In the genomic region with DNA sequence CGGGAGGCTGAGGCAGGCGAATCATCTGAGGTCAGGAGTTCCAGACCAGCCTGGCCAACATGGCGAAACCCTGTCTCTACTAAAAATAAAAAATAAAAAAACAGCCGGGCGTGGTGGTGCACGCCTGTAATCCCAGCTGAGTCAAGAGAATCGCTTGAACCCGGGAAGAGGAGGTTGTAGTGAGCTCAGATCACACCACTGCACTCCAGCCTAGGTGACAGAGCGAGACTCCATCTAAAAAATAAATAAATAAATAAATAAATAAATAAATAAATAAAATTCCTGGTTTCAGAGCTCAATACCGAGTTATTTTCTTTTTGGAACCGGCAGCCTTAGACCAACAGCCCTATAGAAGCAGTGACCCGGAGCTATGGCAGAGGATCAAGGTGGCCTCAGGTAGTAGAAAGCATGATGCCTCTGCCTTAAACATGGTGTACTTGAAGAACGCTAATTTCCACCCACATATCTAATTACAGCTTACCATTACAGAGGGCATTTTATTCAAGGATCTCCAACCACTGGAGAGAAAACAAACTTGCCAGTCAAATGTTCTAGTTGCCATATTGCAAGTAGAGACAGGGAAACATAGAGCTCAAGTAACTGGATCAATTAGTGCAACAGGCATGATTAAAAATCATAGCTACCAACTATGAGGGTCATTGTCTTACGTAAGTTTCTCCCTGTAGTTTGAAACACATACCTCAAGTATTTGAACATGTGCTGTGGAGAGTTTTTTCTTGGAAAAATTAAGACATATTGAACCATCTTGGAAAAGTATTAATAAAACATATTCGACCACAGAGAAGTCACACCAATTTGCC, we compare ENCODE assay signal across 1 cellular context.
TF ChIP-seq lines count a peak whose summit lies in the region.

No MANE protein-coding gene starts in this region.

TF ChIP-seq in H1, 55 proteins besides CTCF, POLR2A, EP300 and RAD21:
- TF ChIP-seq SIX5 (IDR thresholded peaks at IDR 0.05; ENCODE audit: low read depth, low read length): no peak
- no peak for TF ChIP-seq JUN (IDR thresholded peaks at IDR 0.05; ENCODE audit: low read depth, low read length)
- TF ChIP-seq HDAC6 (IDR thresholded peaks at IDR 0.05; ENCODE audit: low read depth, low read length): no peak
- no peak for TF ChIP-seq USF2 (IDR thresholded peaks at IDR 0.05; ENCODE audit: low read length)
- no peak for TF ChIP-seq SP1 (IDR thresholded peaks at IDR 0.05; ENCODE audit: low read depth, low read length)
- TF ChIP-seq, protein P1, sequence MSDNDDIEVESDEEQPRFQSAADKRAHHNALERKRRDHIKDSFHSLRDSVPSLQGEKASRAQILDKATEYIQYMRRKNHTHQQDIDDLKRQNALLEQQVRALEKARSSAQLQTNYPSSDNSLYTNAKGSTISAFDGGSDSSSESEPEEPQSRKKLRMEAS (IDR thresholded peaks at IDR 0.05): no peak
- TF ChIP-seq CBX8 (IDR thresholded peaks at IDR 0.05; ENCODE audit: borderline replicate concordance, low read depth, low read length): no peak
- no peak for TF ChIP-seq RBBP5 (IDR thresholded peaks at IDR 0.05; ENCODE audit: borderline replicate concordance, low read depth, low read length)
- no peak for TF ChIP-seq TBP (IDR thresholded peaks at IDR 0.05; ENCODE audit: low read depth, low read length)
- TF ChIP-seq TEAD4 (IDR thresholded peaks at IDR 0.05; ENCODE audit: low read depth, low read length): no peak
- no peak for TF ChIP-seq ASH2L (IDR thresholded peaks at IDR 0.05; ENCODE audit: low read length)
- TF ChIP-seq BCL11A (IDR thresholded peaks at IDR 0.05; ENCODE audit: low read depth in 2 of 2, low read length in 2 of 2): no peak
- TF ChIP-seq NRF1 (IDR thresholded peaks at IDR 0.05; ENCODE audit: low read depth, low read length): no peak
- no peak for TF ChIP-seq TCF12 (IDR thresholded peaks at IDR 0.05; ENCODE audit: low read depth, low read length)
TF ChIP-seq in H1: peak in this region for 0.
